In genomic region chr2:45009303-45009927, GRCh38 we compare ENCODE assay signal across 8 cellular contexts. TPM values are rescaled to one million over a fixed set of nuclear protein-coding genes. Genes with fewer than 3 reads are reported as not detected.
DNase-seq lines count a peak whose midpoint lies in the region; ATAC-seq, FAIRE-seq and TF ChIP-seq lines count a peak whose summit lies in the region.

TSS of gene SIX2 (minus strand) at chr2:45009452. CDS start at chr2:45009110, 342 bp downstream.

- H3K27me3 ChIP-seq in esophagus squamous epithelium (peaks cover 20 to 100% (median 44%) of the 10 kb centered on the region in 4 donors), mucosa of rectum (ENCODE audit: control insufficient read depth in 2 of 2, insufficient read depth in 2 of 2, low read length in 2 of 2) (peaks cover 68 to 80% of the 10 kb centered on the region in 2 donors)

- H3K4me3 Mint-ChIP-seq in T-helper 2 cell treated with Interferon-gamma antibody and Interleukin-4, amounts not matched to agents 5 μg/mL and 100 μg/mL, for 36 hours = peak within 1 kb of the TSS; percentile 79

- peaks cover 2% of the 10 kb centered on the region for H3K36me3 Mint-ChIP-seq in T-helper 2 cell treated with Interferon-gamma antibody and Interleukin-4, amounts not matched to agents 5 μg/mL and 100 μg/mL, for 36 hours (ENCODE audit: low read depth)

- FAIRE-seq in urothelium cell line (lab: Jason Lieb, UNC) = peak; percentile 79

- peak within 1 kb of the TSS in 1 of 2 donors; percentile 49 for H3K9ac ChIP-seq in mucosa of rectum (ENCODE audit: low read depth in 1 of 2, low read length in 2 of 2)

- intact Hi-C loops in esophagus squamous epithelium (cut with DNase I) = no loop called here

- H3K9me3 ChIP-seq in esophagus squamous epithelium = no peaks in the 10 kb centered on the region
- H3K9me3 ChIP-seq in mucosa of rectum (ENCODE audit: control insufficient read depth in 2 of 2, low read length in 2 of 2) = no peaks in the 10 kb centered on the region

- peaks cover 80% of the 10 kb centered on the region for H3K27me3 Mint-ChIP-seq in T-helper 2 cell treated with Interferon-gamma antibody and Interleukin-4, amounts not matched to agents 5 μg/mL and 100 μg/mL, for 36 hours (ENCODE audit: low read depth)

- no peak for ATAC-seq in HG03521 (IDR thresholded peaks at IDR 0.05; ENCODE audit: unreplicated experiment)
- no peak for ATAC-seq in HG03139 (IDR thresholded peaks at IDR 0.05; ENCODE audit: unreplicated experiment)

- no peak for TF ChIP-seq POLR2A in esophagus squamous epithelium (IDR thresholded peaks at IDR 0.05)

- peaks cover 13% of the 10 kb centered on the region for H3K4me1 Mint-ChIP-seq in T-helper 2 cell treated with Interferon-gamma antibody and Interleukin-4, amounts not matched to agents 5 μg/mL and 100 μg/mL, for 36 hours (ENCODE audit: low read depth)

- TF ChIP-seq CTCF in esophagus squamous epithelium (IDR thresholded peaks at IDR 0.05) = no peak

- no peak within 1 kb of the TSS for H3K27ac Mint-ChIP-seq in T-helper 2 cell treated with Interferon-gamma antibody and Interleukin-4, amounts not matched to agents 5 μg/mL and 100 μg/mL, for 36 hours

- H3K4me1 ChIP-seq in esophagus squamous epithelium (peaks cover 27 to 62% (median 29%) of the 10 kb centered on the region in 3 donors), mucosa of rectum (ENCODE audit: control insufficient read depth in 2 of 2, insufficient read depth in 2 of 2, low read length in 2 of 2) (peaks cover 12 to 14% of the 10 kb centered on the region in 2 donors)

- H3K27ac ChIP-seq in esophagus squamous epithelium = peak within 1 kb of the TSS in 3 of 4 donors; percentile 56 to 83 (median 72)
- peak within 1 kb of the TSS; percentile 14 to 58 for H3K27ac ChIP-seq in mucosa of rectum (ENCODE audit: low read depth in 2 of 2, low read length in 2 of 2)

- H3K36me3 ChIP-seq in esophagus squamous epithelium (no peaks in the 10 kb centered on the region), mucosa of rectum (ENCODE audit: control insufficient read depth in 2 of 2, insufficient read depth in 2 of 2, low read length in 2 of 2) (no peaks in the 10 kb centered on the region)

- WGBS in esophagus squamous epithelium, 2 donors = 1 to 3% methylated on average over 11 to 21 of the region's 61 CpGs

- H3K4me3 ChIP-seq in esophagus squamous epithelium = peak within 1 kb of the TSS; percentile 11 to 66 (median 50)
- peak within 1 kb of the TSS; percentile 56 to 61 for H3K4me3 ChIP-seq in mucosa of rectum (ENCODE audit: low read length in 2 of 2)

- H3K9me3 Mint-ChIP-seq in T-helper 2 cell treated with Interferon-gamma antibody and Interleukin-4, amounts not matched to agents 5 μg/mL and 100 μg/mL, for 36 hours = no peaks in the 10 kb centered on the region

- peak; percentile 57 for DNase-seq in GF-D8 (lab: John Stamatoyannopoulos, UW)
- DNase-seq in NCI-H1092 (lab: John Stamatoyannopoulos, UW) = peak; percentile 92
- DNase-seq in T-helper 2 cell treated with Interferon-gamma antibody and Interleukin-4, amounts not matched to agents 5 μg/mL and 100 μg/mL, for 36 hours (ENCODE audit: low spot score) = no peak
- DNase-seq in esophagus squamous epithelium (lab: John Stamatoyannopoulos, UW) = no peak
- peak; percentile 99 for DNase-seq in urothelium cell line (ENCODE audit: low spot score)

RNA-seq across cellular contexts. Expression of gene SIX2, which starts in this region (rescaled TPM):
- total RNA-seq in esophagus squamous epithelium = under 1 TPM in 1 of 4 donors, not detected in 3; 0.19 TPM

Comparison
In these comparisons a context has a peak if more than half of its experiments do, and no peak if none do; other contexts are left out.
1. DNase-seq: peak in GF-D8 (single experiment), NCI-H1092 (single experiment) and urothelium cell line (single experiment); none in T-helper 2 cell treated with Interferon-gamma antibody and Interleukin-4, amounts not matched to agents 5 μg/mL and 100 μg/mL, for 36 hours (single experiment) and esophagus squamous epithelium (single experiment).